Comparison of ENCODE assay signal across 29 cellular contexts in the genomic region with DNA sequence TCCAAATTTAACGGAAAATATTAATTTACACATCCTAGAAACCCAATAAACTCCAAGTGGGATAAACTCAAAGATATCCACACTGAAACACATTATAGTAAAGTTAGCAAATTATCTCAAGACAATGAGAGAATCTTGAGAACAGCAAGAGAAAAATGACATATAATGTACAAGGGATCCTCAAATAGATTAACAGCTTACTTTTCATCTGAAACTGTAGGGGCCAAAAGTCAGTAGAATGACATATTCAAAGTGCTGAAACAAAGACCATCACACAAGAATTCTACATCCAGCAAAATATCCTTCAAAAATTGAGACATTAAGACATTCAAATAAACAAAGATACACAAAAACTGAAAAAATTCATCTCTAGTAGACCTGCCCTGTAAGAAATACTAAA.
"Had no signal": no experiment of that assay in that cellular context is flagged by ENCODE, and none has a peak within 500 bp of the region (broad histone marks: within the 10 kb centered on the region; RNA-seq: fewer than 3 reads in every experiment).

No MANE protein-coding gene starts in this region.

- H3K27ac Mint-ChIP-seq: dendritic cell treated with granulocyte-macrophage colony-stimulating factor and Interleukin-4, amounts not matched to agents 40 ng/mL and 50 ng/mL, for 4 days; effector memory CD8-positive, alpha-beta T cell; endodermal cell had no signal

- DNase-seq: colonic mucosa; cortex of kidney; dermis blood vessel endothelial cell; dorsolateral prefrontal cortex; effector CD4-positive, alpha-beta T cell; effector CD8-positive, alpha-beta T cell; effector memory CD4-positive, alpha-beta T cell; effector memory CD8-positive, alpha-beta T cell; endodermal cell; erythroblast; esophagus squamous epithelium; foreskin fibroblast; foreskin keratinocyte; foreskin melanocyte; gastrocnemius medialis; glutamatergic neuron; head of caudate nucleus; heart left ventricle; heart right ventricle had no signal

- H3K27me3 ChIP-seq: colonic mucosa, dorsolateral prefrontal cortex, esophagus muscularis mucosa, esophagus squamous epithelium, foreskin keratinocyte, gastrocnemius medialis, gastroesophageal sphincter, heart right ventricle had no signal

- H3K27ac ChIP-seq: colonic mucosa, coronary artery, dorsolateral prefrontal cortex, epithelial cell of prostate, esophagus muscularis mucosa, esophagus squamous epithelium, foreskin keratinocyte, gastrocnemius medialis, gastroesophageal sphincter, heart left ventricle, heart right ventricle had no signal

- H3K36me3 ChIP-seq: colonic mucosa, esophagus muscularis mucosa, esophagus squamous epithelium, gastrocnemius medialis, gastroesophageal sphincter, heart left ventricle, heart right ventricle had no signal

- H3K4me1 Mint-ChIP-seq: endodermal cell had no signal

- ATAC-seq: effector memory CD8-positive, alpha-beta T cell; esophagus mucosa; foreskin keratinocyte; gastrocnemius medialis; gastroesophageal sphincter; heart left ventricle; heart right ventricle had no signal

- H3K4me3 Mint-ChIP-seq: dendritic cell treated with granulocyte-macrophage colony-stimulating factor and Interleukin-4, amounts not matched to agents 40 ng/mL and 50 ng/mL, for 4 days; effector memory CD8-positive, alpha-beta T cell; endodermal cell had no signal

- H3K9me3 ChIP-seq: colonic mucosa, esophagus muscularis mucosa, esophagus squamous epithelium, gastrocnemius medialis, gastroesophageal sphincter had no signal

- H3K27me3 Mint-ChIP-seq: dendritic cell treated with granulocyte-macrophage colony-stimulating factor and Interleukin-4, amounts not matched to agents 40 ng/mL and 50 ng/mL, for 4 days had no signal

- H3K4me1 ChIP-seq: colonic mucosa, esophagus muscularis mucosa, esophagus squamous epithelium, foreskin keratinocyte, gastrocnemius medialis, gastroesophageal sphincter, heart left ventricle, heart right ventricle had no signal

- H3K9me3 Mint-ChIP-seq: effector memory CD8-positive, alpha-beta T cell had no signal

- FAIRE-seq: colon, endometrium, endothelial cell of umbilical vein, frontal cortex had no signal

- H3K4me3 ChIP-seq: colonic mucosa, coronary artery, dorsolateral prefrontal cortex, esophagus muscularis mucosa, esophagus squamous epithelium, gastrocnemius medialis, gastroesophageal sphincter, heart left ventricle, heart right ventricle had no signal
